1 cellular context compared by ENCODE assay signal in the genomic region with DNA sequence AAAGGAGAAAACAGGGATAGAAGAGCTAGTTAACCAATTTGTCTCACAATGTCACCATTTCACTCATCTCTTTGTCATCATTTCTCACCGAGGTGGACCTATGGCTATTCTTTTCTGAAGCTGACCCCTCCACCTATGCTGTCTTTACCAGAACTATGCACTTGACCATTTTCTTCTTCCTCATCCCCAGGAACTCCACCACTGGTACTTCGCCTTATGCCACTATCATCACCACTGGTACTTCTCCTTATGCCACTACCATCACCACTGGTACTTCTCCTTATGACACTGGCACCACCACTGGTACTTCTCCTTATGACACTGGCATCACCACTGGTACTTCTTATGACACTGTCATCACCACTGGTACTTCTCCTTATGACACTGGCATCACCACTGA.
TF ChIP-seq lines count a peak whose summit lies in the region.

No MANE protein-coding gene starts in this region.

TF ChIP-seq in IMR-90, 13 proteins besides CTCF, POLR2A, EP300 and RAD21:
- TF ChIP-seq, protein P1, sequence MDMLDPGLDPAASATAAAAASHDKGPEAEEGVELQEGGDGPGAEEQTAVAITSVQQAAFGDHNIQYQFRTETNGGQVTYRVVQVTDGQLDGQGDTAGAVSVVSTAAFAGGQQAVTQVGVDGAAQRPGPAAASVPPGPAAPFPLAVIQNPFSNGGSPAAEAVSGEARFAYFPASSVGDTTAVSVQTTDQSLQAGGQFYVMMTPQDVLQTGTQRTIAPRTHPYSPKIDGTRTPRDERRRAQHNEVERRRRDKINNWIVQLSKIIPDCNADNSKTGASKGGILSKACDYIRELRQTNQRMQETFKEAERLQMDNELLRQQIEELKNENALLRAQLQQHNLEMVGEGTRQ (IDR thresholded peaks at IDR 0.05; ENCODE audit: low read depth, low read length), result no peak
- TF ChIP-seq ELK1 (IDR thresholded peaks at IDR 0.05; ENCODE audit: borderline replicate concordance, low read depth, low read length), result no peak
- TF ChIP-seq RFX5 (IDR thresholded peaks at IDR 0.05; ENCODE audit: low read depth, low read length), result no peak
- TF ChIP-seq FOS (IDR thresholded peaks at IDR 0.05; ENCODE audit: low read depth, low read length), result no peak
- TF ChIP-seq SMC3 (IDR thresholded peaks at IDR 0.05; ENCODE audit: low read depth, low read length), result no peak
- TF ChIP-seq MXI1 (IDR thresholded peaks at IDR 0.05; ENCODE audit: borderline replicate concordance, low read depth, low read length), result no peak
- no peak for TF ChIP-seq NFE2L2 (IDR thresholded peaks at IDR 0.05; ENCODE audit: low read depth, low read length)
- no peak for TF ChIP-seq BHLHE40 (IDR thresholded peaks at IDR 0.05; ENCODE audit: low read depth, low read length)
- TF ChIP-seq RCOR1 (IDR thresholded peaks at IDR 0.05; ENCODE audit: insufficient replicate concordance, low read length), result no peak
- TF ChIP-seq MAZ (IDR thresholded peaks at IDR 0.05; ENCODE audit: borderline replicate concordance, low read depth, low read length), result no peak
- no peak for TF ChIP-seq MAFK (IDR thresholded peaks at IDR 0.05; ENCODE audit: low read depth, low read length)
- no peak for TF ChIP-seq CEBPB (IDR thresholded peaks at IDR 0.05; ENCODE audit: low read depth, low read length)
- TF ChIP-seq CHD1 (IDR thresholded peaks at IDR 0.05; ENCODE audit: low read depth, low read length), result no peak
TF ChIP-seq in IMR-90: peak in this region for 0.
